Comparison of ENCODE assay signal across 11 cellular contexts in genomic region chr4:143404555-143404954, GRCh38.
A peak's percentile ranks its signal among the peaks of the same experiment; 100 is the strongest.
DNase-seq lines count a peak whose midpoint lies in the region; ATAC-seq lines count a peak whose summit lies in the region.
"Had no signal": no experiment of that assay in that cellular context is flagged by ENCODE, and none has a peak within 500 bp of the region (broad histone marks: within the 10 kb centered on the region; RNA-seq: fewer than 3 reads in every experiment).

No MANE protein-coding gene starts in this region.

- H3K4me1 Mint-ChIP-seq in activated CD4-positive, alpha-beta memory T cell treated with anti-CD3 and anti-CD28 coated beads for 36 hours (ENCODE audit: low read depth) = peaks cover 18% of the 10 kb centered on the region
- peaks cover 21% of the 10 kb centered on the region for H3K4me1 Mint-ChIP-seq in activated T-cell treated with anti-CD3 and anti-CD28 coated beads, Interleukin-2, amount 50 U/mL, for 24 hours (ENCODE audit: low read depth)

- peaks cover 5% of the 10 kb centered on the region for H3K27me3 Mint-ChIP-seq in activated CD4-positive, alpha-beta memory T cell treated with anti-CD3 and anti-CD28 coated beads for 36 hours
- peaks cover 10% of the 10 kb centered on the region for H3K27me3 Mint-ChIP-seq in activated T-cell treated with anti-CD3 and anti-CD28 coated beads, Interleukin-2, amount 50 U/mL, for 24 hours

- H3K4me3 Mint-ChIP-seq in activated CD4-positive, alpha-beta memory T cell treated with anti-CD3 and anti-CD28 coated beads for 36 hours = no peak overlapping the region
- H3K4me3 Mint-ChIP-seq in activated T-cell treated with anti-CD3 and anti-CD28 coated beads, Interleukin-2, amount 50 U/mL, for 24 hours = no peak overlapping the region
- H3K4me3 Mint-ChIP-seq: neural crest cell had no signal

- CTCF ChIA-PET in activated CD4-positive, alpha-beta memory T cell treated with anti-CD3 and anti-CD28 coated beads for 36 hours (lab: Charles Lee) = no interaction called here

- DNase-seq in kidney glomerular epithelial cell (lab: John Stamatoyannopoulos, UW) (peak; percentile 39), activated T-cell treated with anti-CD3 and anti-CD28 coated beads for 4 hours (no peak), NCI-H1436 treated with DMSO at 0.1 percent for 48 hours (lab: John Stamatoyannopoulos, UW) (no peak)
- no peak for DNase-seq in activated CD4-positive, alpha-beta memory T cell treated with anti-CD3 and anti-CD28 coated beads for 36 hours
- DNase-seq in activated T-cell treated with anti-CD3 and anti-CD28 coated beads, Interleukin-2, amount 50 U/mL, for 24 hours = no peak
- DNase-seq: body of pancreas, NCI-H226 had no signal

- intact Hi-C loops in activated CD4-positive, alpha-beta memory T cell treated with anti-CD3 and anti-CD28 coated beads for 36 hours (cut with micrococcal nuclease) = no loop called here

- no peaks in the 10 kb centered on the region for H3K36me3 Mint-ChIP-seq in activated CD4-positive, alpha-beta memory T cell treated with anti-CD3 and anti-CD28 coated beads for 36 hours
- H3K36me3 Mint-ChIP-seq in activated T-cell treated with anti-CD3 and anti-CD28 coated beads, Interleukin-2, amount 50 U/mL, for 24 hours (ENCODE audit: low read depth) = no peaks in the 10 kb centered on the region

- ATAC-seq in GM18511 (IDR thresholded peaks at IDR 0.05; ENCODE audit: unreplicated experiment) = peak; percentile 92
- ATAC-seq in GM21529 (IDR thresholded peaks at IDR 0.05; ENCODE audit: unreplicated experiment) = peak; percentile 96
- ATAC-seq in HG03342 (IDR thresholded peaks at IDR 0.05; ENCODE audit: unreplicated experiment) = peak; percentile 96
- ATAC-seq: body of pancreas had no signal

- POLR2A ChIA-PET in activated CD4-positive, alpha-beta memory T cell treated with anti-CD3 and anti-CD28 coated beads for 36 hours (lab: Charles Lee) = no interaction called here

- no peaks in the 10 kb centered on the region for H3K9me3 Mint-ChIP-seq in activated CD4-positive, alpha-beta memory T cell treated with anti-CD3 and anti-CD28 coated beads for 36 hours
- H3K9me3 Mint-ChIP-seq in activated T-cell treated with anti-CD3 and anti-CD28 coated beads, Interleukin-2, amount 50 U/mL, for 24 hours = no peaks in the 10 kb centered on the region

- H3K27ac Mint-ChIP-seq in activated CD4-positive, alpha-beta memory T cell treated with anti-CD3 and anti-CD28 coated beads for 36 hours = no peak overlapping the region
- no peak overlapping the region for H3K27ac Mint-ChIP-seq in activated T-cell treated with anti-CD3 and anti-CD28 coated beads, Interleukin-2, amount 50 U/mL, for 24 hours
